In the genomic region with DNA sequence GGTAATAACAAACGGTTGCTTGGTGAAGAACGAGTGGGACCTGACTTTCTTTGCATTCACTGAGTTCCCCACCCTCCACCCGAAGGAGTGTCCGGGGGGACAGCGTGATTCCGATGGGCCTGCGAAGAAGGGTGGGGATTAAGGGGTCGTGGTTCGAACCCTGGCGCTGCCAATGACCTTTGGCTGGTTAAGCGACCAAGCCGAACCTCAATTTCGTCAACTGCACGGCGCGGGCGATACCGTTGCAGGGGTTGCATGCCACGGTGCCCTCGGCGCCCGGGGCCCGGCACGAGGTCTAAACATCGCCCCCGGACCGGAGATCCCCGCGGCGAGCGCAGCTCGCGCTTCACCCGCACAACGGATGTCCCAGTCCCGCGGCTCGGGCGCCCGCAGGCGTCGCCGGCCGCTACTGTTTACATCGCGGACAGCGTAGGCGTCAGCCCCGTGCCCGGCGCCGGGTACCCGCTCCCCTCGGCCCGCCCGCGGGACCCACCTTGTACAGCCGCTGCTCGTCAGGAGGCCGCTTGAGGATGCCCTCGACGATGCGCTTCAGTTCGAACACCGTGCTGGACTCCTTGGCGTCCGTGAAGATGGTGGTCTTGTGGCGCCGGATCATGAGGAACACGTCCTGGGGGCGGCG, we compare ENCODE assay signal across 8 cellular contexts. TPM values are rescaled to one million over a fixed set of nuclear protein-coding genes. Genes with fewer than 3 reads are reported as not detected.
DNase-seq lines count a peak whose midpoint lies in the region; ATAC-seq and TF ChIP-seq lines count a peak whose summit lies in the region.

No MANE protein-coding gene starts in this region.

- H3K4me1 ChIP-seq in Panc1 (ENCODE audit: control insufficient read depth, insufficient read depth, low read length) (peaks cover 46% of the 10 kb centered on the region), mesenchymal stem cell (ENCODE audit: control insufficient read depth, insufficient read depth, low read depth, low read length) (peaks cover 28% of the 10 kb centered on the region), tibial artery (peaks cover 0 to 35% (median 27%) of the 10 kb centered on the region in 4 donors)

- H3K27me3 ChIP-seq in Panc1 (ENCODE audit: control insufficient read depth, insufficient read depth, low read length), result no peaks in the 10 kb centered on the region
- H3K27me3 ChIP-seq in mesenchymal stem cell (ENCODE audit: control insufficient read depth in 1 of 2, insufficient read depth in 1 of 2, low read length in 2 of 2), result no peaks in the 10 kb centered on the region
- H3K27me3 ChIP-seq in tibial artery, result no peaks in the 10 kb centered on the region

- H3K27me3 Mint-ChIP-seq in HFFc6 (ENCODE audit: insufficient read depth), result peaks cover 7% of the 10 kb centered on the region

- H3K36me3 ChIP-seq in Panc1 (ENCODE audit: control insufficient read depth, insufficient read depth, low read length) (peaks cover 7% of the 10 kb centered on the region), mesenchymal stem cell (ENCODE audit: control insufficient read depth in 1 of 2, insufficient read depth in 2 of 2, low read depth in 1 of 2, low read length in 2 of 2) (peaks cover 36 to 37% of the 10 kb centered on the region in 2 experiments), tibial artery (peaks cover 6 to 38% (median 25%) of the 10 kb centered on the region in 3 donors)

- peak overlapping the region; percentile 74 for H3K4me2 ChIP-seq in mesenchymal stem cell (ENCODE audit: low read length, poor library complexity, severe bottlenecking)

- H3K27ac Mint-ChIP-seq in HFFc6, result peak overlapping the region; percentile 91

- peak overlapping the region; percentile 71 for H2BK5ac ChIP-seq in mesenchymal stem cell (ENCODE audit: low read depth, low read length, poor library complexity, severe bottlenecking)

- peak overlapping the region; percentile 88 for H4K91ac ChIP-seq in mesenchymal stem cell (ENCODE audit: low read length)

- peak overlapping the region in 1 of 2 experiments; percentile 94 for H3K23ac ChIP-seq in mesenchymal stem cell (ENCODE audit: low read length in 2 of 2)

- POLR2A ChIA-PET in Panc1 (lab: Charles Lee), result no interaction called here

- ATAC-seq in Panc1, result peak; percentile 37
- no peak for ATAC-seq in sciatic nerve

- H3K4me3 Mint-ChIP-seq in HFFc6, result peak overlapping the region; percentile 100

- H3K9ac ChIP-seq in mesenchymal stem cell (ENCODE audit: low read length), result peak overlapping the region; percentile 88

- under 1% methylated on average over 45 of the region's 72 CpGs for whole genome bisulfite sequencing in mesenchymal stem cell

- peak overlapping the region; percentile 65 to 97 for H3K14ac ChIP-seq in mesenchymal stem cell (ENCODE audit: low read length in 2 of 2)

- H3K9me3 ChIP-seq in Panc1 (ENCODE audit: control insufficient read depth, insufficient read depth, low read depth, low read length), result no peaks in the 10 kb centered on the region
- no peaks in the 10 kb centered on the region for H3K9me3 ChIP-seq in mesenchymal stem cell (ENCODE audit: control insufficient read depth, low read length)
- H3K9me3 ChIP-seq in tibial artery, result no peaks in the 10 kb centered on the region

- H2BK120ac ChIP-seq in mesenchymal stem cell (ENCODE audit: low read depth, low read length), result no peak overlapping the region

- intact Hi-C loops in Panc1 (cut with micrococcal nuclease; ENCODE audit: unreplicated experiment) (no loop called here), tibial artery (cut with DNase I; ENCODE audit: low total_unique reads) (loop anchor here (2.0 kb wide), 1 partner anchor 24 kb away; a partner anchor contains a TSS), sciatic nerve (cut with DNase I) (no loop called here)

- H3K4me1 Mint-ChIP-seq in HFFc6 (ENCODE audit: low read depth), result peaks cover 42% of the 10 kb centered on the region

- H3K18ac ChIP-seq in mesenchymal stem cell (ENCODE audit: low read depth in 1 of 2, low read length in 2 of 2), result peak overlapping the region; percentile 90 to 95

- H3K4me3 ChIP-seq in Panc1 (ENCODE audit: low read depth in 2 of 2, low read length in 2 of 2) (peak overlapping the region; percentile 88 to 93), choroid plexus epithelial cell (ENCODE audit: low read depth, low read length) (peak overlapping the region; percentile 99), mesenchymal stem cell (ENCODE audit: insufficient read depth in 1 of 2, low read depth in 1 of 2, low read length in 2 of 2) (peak overlapping the region; percentile 89 to 90), tibial artery (peak overlapping the region; percentile 77 to 83)

- BruUV-seq in Panc1 (replicated peaks; lab: Mats Ljungman, UMichigan), result no TSS peak

- CTCF ChIA-PET in Panc1 (lab: Charles Lee), result interaction anchor here (0.6 kb wide), 1 partner anchor 47 kb away, joined by 4 read pairs; no protein-coding TSS in a partner anchor

- no peak for TF ChIP-seq CTCF in HFFc6 (IDR thresholded peaks at IDR 0.05)
- TF ChIP-seq CTCF in Panc1 (IDR thresholded peaks at IDR 0.05), result no peak
- no peak for TF ChIP-seq CTCF in choroid plexus epithelial cell (conservative IDR thresholded peaks at IDR 0.05; ENCODE audit: low read depth, low read length)
- TF ChIP-seq CTCF in tibial artery (IDR thresholded peaks at IDR 0.05), result no peak

- peaks cover 33% of the 10 kb centered on the region for H3K36me3 Mint-ChIP-seq in HFFc6 (ENCODE audit: low read depth)

- H2BK12ac ChIP-seq in mesenchymal stem cell (ENCODE audit: low read length in 2 of 2), result peak overlapping the region in 1 of 2 experiments; percentile 66

- peak overlapping the region; percentile 98 for H3K27ac ChIP-seq in Panc1 (ENCODE audit: low read length)
- no peak overlapping the region for H3K27ac ChIP-seq in mesenchymal stem cell (ENCODE audit: low read length, poor library complexity, severe bottlenecking)
- H3K27ac ChIP-seq in tibial artery, result peak overlapping the region; percentile 98 to 99

- H3K9me3 Mint-ChIP-seq in HFFc6, result no peaks in the 10 kb centered on the region

- in situ Hi-C loops in Panc1 (cut with HindIII; ENCODE audit: low pct_unique_long_range_greater_than_20kb, low sequenced_read_pairs), result no loop called here

- H3K79me1 ChIP-seq in mesenchymal stem cell (replicated peaks; ENCODE audit: low read length, poor library complexity, severe bottlenecking), result peaks cover 16% of the 10 kb centered on the region

- peak overlapping the region; percentile 92 for H2AFZ ChIP-seq in mesenchymal stem cell (ENCODE audit: low read depth, low read length)

- no peak overlapping the region for H2AK5ac ChIP-seq in mesenchymal stem cell (ENCODE audit: low read length, severe bottlenecking)

- DNase-seq in NCI-H1417 (lab: John Stamatoyannopoulos, UW) (peak in 2 of 3 experiments; percentile 61 to 69), NCI-H1417 treated with DMSO at 0.1 percent for 48 hours (lab: John Stamatoyannopoulos, UW) (no peak), HFFc6 (no peak), Panc1 (ENCODE audit: low read depth, low spot score) (no peak), choroid plexus epithelial cell (ENCODE audit: low read depth) (no peak), mesenchymal stem cell (peak; percentile 31), tibial artery (no peak), sciatic nerve (ENCODE audit: low spot score) (no peak)

- peak overlapping the region; percentile 82 for H4K8ac ChIP-seq in mesenchymal stem cell (ENCODE audit: low read length)

- H2BK15ac ChIP-seq in mesenchymal stem cell (ENCODE audit: low read depth, poor library complexity, severe bottlenecking), result peak overlapping the region; percentile 63

- H3K4ac ChIP-seq in mesenchymal stem cell (ENCODE audit: low read depth in 1 of 2, low read length in 2 of 2), result peak overlapping the region; percentile 76 to 92

RNA-seq across cellular contexts. Expression of a gene that starts 0.5 kb away (rescaled TPM):
- 100 to 1,000 TPM; 329 to 403 (median 352) TPM for total RNA-seq in HFFc6 (2021; fragmentation: NEBNext Ultra II Directional; extraction: Animal tissue kit (Norgen Biotek cat#: 25700))
- total RNA-seq in Panc1 (2021; ENCODE audit: unreplicated experiment) (642 TPM), sciatic nerve (228 TPM)
- 2,232 TPM for polyA plus RNA-seq in Panc1 (2012; ENCODE audit: insufficient read length)
- polyA plus RNA-seq in mesenchymal stem cell (2013, experiment 1 of 2), result 154 TPM
- polyA plus RNA-seq in mesenchymal stem cell (2013, experiment 2 of 2), result 152 TPM

RNA-seq across cellular contexts. Expression of a gene that starts 10.7 kb away (rescaled TPM):
- total RNA-seq in HFFc6 (2021; fragmentation: NEBNext Ultra II Directional; extraction: Animal tissue kit (Norgen Biotek cat#: 25700)), result not detected
- total RNA-seq in Panc1 (2021; ENCODE audit: unreplicated experiment) (0.59 TPM), sciatic nerve (not detected)
- polyA plus RNA-seq in Panc1 (2012; ENCODE audit: insufficient read length), result 0.47 TPM
- not detected for polyA plus RNA-seq in mesenchymal stem cell (2013, experiment 1 of 2)
- not detected for polyA plus RNA-seq in mesenchymal stem cell (2013, experiment 2 of 2)

RNA-seq across cellular contexts. Expression of a gene that starts 21.6 kb away (rescaled TPM):
- not detected for total RNA-seq in HFFc6 (2021; fragmentation: NEBNext Ultra II Directional; extraction: Animal tissue kit (Norgen Biotek cat#: 25700))
- not detected for total RNA-seq in Panc1 (2021; ENCODE audit: unreplicated experiment)
- not detected for polyA plus RNA-seq in Panc1 (2012; ENCODE audit: insufficient read length)
- not detected for polyA plus RNA-seq in mesenchymal stem cell (2013, experiment 1 of 2)
- not detected for polyA plus RNA-seq in mesenchymal stem cell (2013, experiment 2 of 2)
- not detected for total RNA-seq in sciatic nerve

RNA-seq across cellular contexts. Expression of a gene that starts 24.2 kb away (rescaled TPM):
- total RNA-seq in HFFc6 (2021; fragmentation: NEBNext Ultra II Directional; extraction: Animal tissue kit (Norgen Biotek cat#: 25700)), result 100 to 1,000 TPM; 223 to 317 (median 269) TPM
- total RNA-seq in Panc1 (2021; ENCODE audit: unreplicated experiment) (617 TPM), sciatic nerve (931 TPM)
- polyA plus RNA-seq in Panc1 (2012; ENCODE audit: insufficient read length), result 618 TPM
- 290 TPM for polyA plus RNA-seq in mesenchymal stem cell (2013, experiment 1 of 2)
- 246 TPM for polyA plus RNA-seq in mesenchymal stem cell (2013, experiment 2 of 2)

RNA-seq across cellular contexts. Expression of a gene that starts 40.4 kb away (rescaled TPM):
- not detected for total RNA-seq in HFFc6 (2021; fragmentation: NEBNext Ultra II Directional; extraction: Animal tissue kit (Norgen Biotek cat#: 25700))
- total RNA-seq in Panc1 (2021; ENCODE audit: unreplicated experiment) (not detected), sciatic nerve (0.40 TPM)
- polyA plus RNA-seq in Panc1 (2012; ENCODE audit: insufficient read length), result not detected
- polyA plus RNA-seq in mesenchymal stem cell (2013, experiment 1 of 2), result not detected
- polyA plus RNA-seq in mesenchymal stem cell (2013, experiment 2 of 2), result not detected

Comparison
In these comparisons a context has a peak if more than half of its experiments do, and no peak if none do; other contexts are left out.
1. DNase-seq: peak in NCI-H1417 (2 of 3) and mesenchymal stem cell (single experiment); none in NCI-H1417 treated with DMSO at 0.1 percent for 48 hours (single experiment), HFFc6 (single experiment), Panc1 (single experiment), choroid plexus epithelial cell (single experiment), tibial artery (0 of 2) and sciatic nerve (single experiment).
2. Peak in every context shown above with its lines, with median percentiles within 50 percentile points of each other: H3K4me3 ChIP-seq.